Comparison of ENCODE assay signal across 1 cellular context in the genomic region with DNA sequence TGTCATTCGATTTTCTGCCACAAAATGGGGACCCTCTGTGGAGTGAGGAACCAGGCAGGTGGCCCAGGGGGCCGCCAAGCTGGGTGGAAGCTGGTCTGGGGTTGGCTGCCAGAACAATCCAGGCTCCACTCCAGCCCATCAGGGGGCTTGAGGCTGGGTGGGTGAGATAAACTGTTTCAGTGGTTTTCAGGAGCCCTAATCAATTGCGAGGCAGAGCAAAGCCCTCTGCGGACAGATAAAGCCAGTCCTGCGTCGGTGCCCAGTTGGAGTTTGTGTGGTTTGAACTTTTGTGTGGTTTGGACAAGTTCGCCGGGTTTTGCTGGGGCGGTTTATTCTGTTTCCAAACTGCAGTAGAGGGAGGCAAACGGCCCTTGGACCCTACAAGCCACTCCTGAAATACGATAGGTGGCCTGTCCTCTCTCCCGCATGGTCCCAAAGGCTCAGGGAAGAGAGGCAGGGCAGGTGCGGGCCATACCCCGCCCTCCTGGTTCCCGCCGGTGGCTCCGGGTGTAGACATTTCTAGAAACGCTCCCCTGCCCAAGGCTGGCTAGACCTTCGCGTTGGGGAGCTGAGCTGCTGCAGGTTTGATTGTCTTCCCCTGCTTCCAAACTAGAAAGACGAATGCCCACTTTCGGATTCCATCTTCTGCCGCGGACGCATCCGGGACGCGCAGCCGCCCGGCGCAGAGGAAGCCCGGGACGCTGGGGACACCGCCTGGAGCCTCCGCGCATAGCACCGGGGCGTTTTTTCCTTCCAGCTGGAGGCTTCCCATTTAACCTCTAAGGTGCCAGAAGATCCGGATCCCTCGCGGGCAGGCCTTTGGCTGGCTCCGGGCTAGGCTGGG.
TF ChIP-seq lines count a peak whose summit lies in the region.

No MANE protein-coding gene starts in this region.

TF ChIP-seq in HEK293, 187 proteins besides CTCF, POLR2A, EP300 and RAD21 (continued from another document):
- TF ChIP-seq ZBTB20 (tag by site-specific recombination; IDR thresholded peaks at IDR 0.05), result peak; percentile 50; the same call in 1 of the 2 replicates
- TF ChIP-seq BCL11A (tag by site-specific recombination; IDR thresholded peaks at IDR 0.05; ENCODE audit: low read depth), result no peak
- no peak for TF ChIP-seq ZNF266 (tag by site-specific recombination; IDR thresholded peaks at IDR 0.05; ENCODE audit: low read depth)
- TF ChIP-seq ZNF529 (tag by site-specific recombination; IDR thresholded peaks at IDR 0.05; ENCODE audit: insufficient replicate concordance), result no peak
- TF ChIP-seq ZEB2 (tag by site-specific recombination; IDR thresholded peaks at IDR 0.05), result no peak
- peak; percentile 81 for TF ChIP-seq ZBTB17 (tag by site-specific recombination; IDR thresholded peaks at IDR 0.05)
- peak; percentile 52; the same call in 1 of the 2 replicates for TF ChIP-seq ZBTB8A (tag by site-specific recombination; IDR thresholded peaks at IDR 0.05)
- TF ChIP-seq, protein P1, sequence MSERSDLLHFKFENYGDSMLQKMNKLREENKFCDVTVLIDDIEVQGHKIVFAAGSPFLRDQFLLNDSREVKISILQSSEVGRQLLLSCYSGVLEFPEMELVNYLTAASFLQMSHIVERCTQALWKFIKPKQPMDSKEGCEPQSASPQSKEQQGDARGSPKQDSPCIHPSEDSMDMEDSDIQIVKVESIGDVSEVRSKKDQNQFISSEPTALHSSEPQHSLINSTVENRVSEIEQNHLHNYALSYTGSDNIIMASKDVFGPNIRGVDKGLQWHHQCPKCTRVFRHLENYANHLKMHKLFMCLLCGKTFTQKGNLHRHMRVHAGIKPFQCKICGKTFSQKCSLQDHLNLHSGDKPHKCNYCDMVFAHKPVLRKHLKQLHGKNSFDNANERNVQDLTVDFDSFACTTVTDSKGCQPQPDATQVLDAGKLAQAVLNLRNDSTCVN (tag by site-specific recombination; optimal IDR thresholded peaks at IDR 0.05), result peak; percentile 45
- TF ChIP-seq PRDM1 (tag by site-specific recombination; IDR thresholded peaks at IDR 0.05), result no peak
- TF ChIP-seq IKZF3 (tag by site-specific recombination; IDR thresholded peaks at IDR 0.05), result peak; percentile 63
- peak; percentile 26; the same call in 1 of the 2 replicates for TF ChIP-seq SP3 (tag by site-specific recombination; IDR thresholded peaks at IDR 0.05)
- TF ChIP-seq ZNF2 (tag by site-specific recombination; IDR thresholded peaks at IDR 0.05), result peak; percentile 73
- TF ChIP-seq ZNF174 (tag by site-specific recombination; IDR thresholded peaks at IDR 0.05), result no peak
- TF ChIP-seq, protein P2, sequence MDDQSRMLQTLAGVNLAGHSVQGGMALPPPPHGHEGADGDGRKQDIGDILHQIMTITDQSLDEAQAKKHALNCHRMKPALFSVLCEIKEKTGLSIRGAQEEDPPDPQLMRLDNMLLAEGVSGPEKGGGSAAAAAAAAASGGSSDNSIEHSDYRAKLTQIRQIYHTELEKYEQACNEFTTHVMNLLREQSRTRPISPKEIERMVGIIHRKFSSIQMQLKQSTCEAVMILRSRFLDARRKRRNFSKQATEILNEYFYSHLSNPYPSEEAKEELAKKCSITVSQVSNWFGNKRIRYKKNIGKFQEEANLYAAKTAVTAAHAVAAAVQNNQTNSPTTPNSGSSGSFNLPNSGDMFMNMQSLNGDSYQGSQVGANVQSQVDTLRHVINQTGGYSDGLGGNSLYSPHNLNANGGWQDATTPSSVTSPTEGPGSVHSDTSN (CRISPR knock-in tag; IDR thresholded peaks at IDR 0.05), result peak; percentile 70; the same call in 1 of the 2 replicates
- TF ChIP-seq GLIS1 (tag by site-specific recombination; IDR thresholded peaks at IDR 0.05), result no peak
- TF ChIP-seq ZNF16 (tag by site-specific recombination; IDR thresholded peaks at IDR 0.05; ENCODE audit: low read depth), result no peak
- 0 out of 2 replicates have a peak, but pooled peaks have one; percentile 12 for TF ChIP-seq ZNF561 (tag by site-specific recombination; IDR thresholded peaks at IDR 0.05; ENCODE audit: borderline replicate concordance)
- 0 out of 2 replicates have a peak, but pooled peaks have one; percentile 23 for TF ChIP-seq ZXDB (tag by site-specific recombination; IDR thresholded peaks at IDR 0.05)
- no peak for TF ChIP-seq ZNF629 (tag by site-specific recombination; IDR thresholded peaks at IDR 0.05)
- peak; percentile 24; the same call in 1 of the 2 replicates for TF ChIP-seq ZNF600 (tag by site-specific recombination; IDR thresholded peaks at IDR 0.05)
- TF ChIP-seq ZNF248 (tag by site-specific recombination; IDR thresholded peaks at IDR 0.05), result no peak
- TF ChIP-seq ZNF791 (tag by site-specific recombination; IDR thresholded peaks at IDR 0.05), result no peak
- TF ChIP-seq ZNF654 (tag by site-specific recombination; IDR thresholded peaks at IDR 0.05; ENCODE audit: low read depth), result peak; percentile 72
- TF ChIP-seq, protein P3, sequence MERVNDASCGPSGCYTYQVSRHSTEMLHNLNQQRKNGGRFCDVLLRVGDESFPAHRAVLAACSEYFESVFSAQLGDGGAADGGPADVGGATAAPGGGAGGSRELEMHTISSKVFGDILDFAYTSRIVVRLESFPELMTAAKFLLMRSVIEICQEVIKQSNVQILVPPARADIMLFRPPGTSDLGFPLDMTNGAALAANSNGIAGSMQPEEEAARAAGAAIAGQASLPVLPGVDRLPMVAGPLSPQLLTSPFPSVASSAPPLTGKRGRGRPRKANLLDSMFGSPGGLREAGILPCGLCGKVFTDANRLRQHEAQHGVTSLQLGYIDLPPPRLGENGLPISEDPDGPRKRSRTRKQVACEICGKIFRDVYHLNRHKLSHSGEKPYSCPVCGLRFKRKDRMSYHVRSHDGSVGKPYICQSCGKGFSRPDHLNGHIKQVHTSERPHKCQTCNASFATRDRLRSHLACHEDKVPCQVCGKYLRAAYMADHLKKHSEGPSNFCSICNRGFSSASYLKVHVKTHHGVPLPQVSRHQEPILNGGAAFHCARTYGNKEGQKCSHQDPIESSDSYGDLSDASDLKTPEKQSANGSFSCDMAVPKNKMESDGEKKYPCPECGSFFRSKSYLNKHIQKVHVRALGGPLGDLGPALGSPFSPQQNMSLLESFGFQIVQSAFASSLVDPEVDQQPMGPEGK (tag by site-specific recombination; IDR thresholded peaks at IDR 0.05), result peak; percentile 17; the same call in 1 of the 2 replicates
- TF ChIP-seq YY1 (tag by site-specific recombination; IDR thresholded peaks at IDR 0.05), result no peak
TF ChIP-seq in HEK293: peak in this region for 18.
